ENCODE assay signal across 14 cellular contexts in the genomic region with DNA sequence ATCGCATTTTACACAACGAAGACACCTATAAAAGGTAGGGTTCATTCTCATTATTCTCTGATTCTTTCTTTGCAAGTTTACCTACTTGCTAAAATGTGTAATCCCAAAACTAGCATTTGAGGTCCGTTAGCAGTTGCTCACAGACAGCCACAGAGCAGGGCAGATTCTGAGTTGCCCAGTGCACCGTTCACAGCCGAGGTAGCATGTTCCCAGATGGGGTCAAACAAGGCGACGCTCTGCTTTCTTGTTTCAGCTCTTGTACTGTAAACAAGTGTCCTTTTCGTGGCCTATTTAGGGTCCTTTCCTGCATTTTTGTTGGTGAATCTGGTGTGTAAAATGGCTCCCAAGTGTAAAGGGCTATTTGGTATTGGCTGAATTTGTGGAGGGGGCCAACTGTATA. TPM values are rescaled to one million over a fixed set of nuclear protein-coding genes. Genes with fewer than 3 reads are reported as not detected.
DNase-seq lines count a peak whose midpoint lies in the region; ATAC-seq, FAIRE-seq and TF ChIP-seq lines count a peak whose summit lies in the region.
"Had no signal": no experiment of that assay in that cellular context is flagged by ENCODE, and none has a peak within 500 bp of the region (broad histone marks: within the 10 kb centered on the region; RNA-seq: fewer than 3 reads in every experiment).

No MANE protein-coding gene starts in this region.

- no peak for TF ChIP-seq CTCF in CD4-positive, alpha-beta T cell (IDR thresholded peaks at IDR 0.05)

- ATAC-seq in CD4-positive, alpha-beta T cell (ENCODE audit: poor library complexity), result no peak
- ATAC-seq in activated T-helper 17 cell treated with anti-CD3 and anti-CD28 coated beads, Interleukin-2, amount 50 U/mL, for 72 hours (replicated peaks), result peak; percentile 39
- ATAC-seq in naive thymus-derived CD4-positive, alpha-beta T cell, result no peak
- no peak for ATAC-seq in GM21367 (IDR thresholded peaks at IDR 0.05; ENCODE audit: unreplicated experiment)

- H3K4me1 ChIP-seq in naive thymus-derived CD4-positive, alpha-beta T cell (ENCODE audit: control insufficient read depth in 2 of 2, insufficient read depth in 2 of 2, low read length in 2 of 2), result peaks cover 29 to 67% of the 10 kb centered on the region in 2 donors

- H3K27me3 ChIP-seq in CD4-positive, alpha-beta T cell (ENCODE audit: control insufficient read depth, insufficient read depth, low read length), result no peaks in the 10 kb centered on the region
- H3K27me3 ChIP-seq in naive thymus-derived CD4-positive, alpha-beta T cell (ENCODE audit: control insufficient read depth in 2 of 2, insufficient read depth in 2 of 2, low read length in 2 of 2), result no peaks in the 10 kb centered on the region
- H3K27me3 ChIP-seq: uterus had no signal

- POLR2A ChIA-PET in CD4-positive, alpha-beta T cell (lab: Charles Lee), result interaction anchor here (1.0 to 9.4 kb wide), 3 partner anchors 13 to 1402 kb away, joined by 3 to 202 read pairs (median 4); partner anchors contain the start of gene XXYLT1
- POLR2A ChIA-PET in naive thymus-derived CD4-positive, alpha-beta T cell (lab: Charles Lee), result interaction anchor here (0.5 to 10.9 kb wide), 5 partner anchors 10 to 99 kb away, joined by 3 to 224 read pairs (median 5); no protein-coding TSS in a partner anchor

- intact Hi-C loops in CD4-positive, alpha-beta T cell (cut with DNase I, micrococcal nuclease), result loop anchor here in 1 of 2 experiments (2.0 to 10.0 kb wide), 3 partner anchors 15 to 1055 kb away; partner anchors contain the start of genes ATP13A3 and LSG1
- intact Hi-C loops in naive thymus-derived CD4-positive, alpha-beta T cell (cut with micrococcal nuclease), result loop anchor here (1.0 to 10.0 kb wide), 4 partner anchors 8 to 1205 kb away; partner anchors contain the start of genes LSG1 (in 2 of the 2) and ATP13A3 (in 1 of the 2)

- H3K4me3 Mint-ChIP-seq in CD4-positive, alpha-beta T cell, result peak overlapping the region; percentile 88
- H3K4me3 Mint-ChIP-seq in activated T-helper 17 cell treated with anti-CD3 and anti-CD28 coated beads, Interleukin-2, amount 50 U/mL, for 72 hours, result peak overlapping the region; percentile 96
- H3K4me3 Mint-ChIP-seq in naive thymus-derived CD4-positive, alpha-beta T cell, result peak overlapping the region; percentile 89 to 98 (median 94)

- peaks cover 73% of the 10 kb centered on the region for H3K36me3 Mint-ChIP-seq in CD4-positive, alpha-beta T cell (ENCODE audit: low read depth)
- peaks cover 61% of the 10 kb centered on the region for H3K36me3 Mint-ChIP-seq in activated T-helper 17 cell treated with anti-CD3 and anti-CD28 coated beads, Interleukin-2, amount 50 U/mL, for 72 hours (ENCODE audit: low read depth)
- peaks cover 0 to 31% (median 20%) of the 10 kb centered on the region in 5 donors for H3K36me3 Mint-ChIP-seq in naive thymus-derived CD4-positive, alpha-beta T cell

- no peaks in the 10 kb centered on the region for H3K9me3 Mint-ChIP-seq in CD4-positive, alpha-beta T cell
- no peaks in the 10 kb centered on the region for H3K9me3 Mint-ChIP-seq in activated T-helper 17 cell treated with anti-CD3 and anti-CD28 coated beads, Interleukin-2, amount 50 U/mL, for 72 hours
- H3K9me3 Mint-ChIP-seq in naive thymus-derived CD4-positive, alpha-beta T cell, result peaks cover 0 to 2% (median 0%) of the 10 kb centered on the region in 11 donors

- CTCF ChIA-PET in CD4-positive, alpha-beta T cell (lab: Charles Lee), result interaction anchor here (6.2 kb wide), 1 partner anchor 17 kb away, joined by 33 read pairs; no protein-coding TSS in a partner anchor
- CTCF ChIA-PET in naive thymus-derived CD4-positive, alpha-beta T cell (lab: Charles Lee), result interaction anchor here (1.1 to 1.6 kb wide), 2 partner anchors 10 to 17 kb away, joined by 3 to 6 read pairs; no protein-coding TSS in a partner anchor

- H3K9me3 ChIP-seq in CD4-positive, alpha-beta T cell (ENCODE audit: control insufficient read depth, low read length), result no peaks in the 10 kb centered on the region
- H3K9me3 ChIP-seq in naive thymus-derived CD4-positive, alpha-beta T cell (ENCODE audit: control insufficient read depth in 2 of 3, low read length in 3 of 3), result no peaks in the 10 kb centered on the region
- H3K9me3 ChIP-seq: uterus had no signal

- H3K4me3 ChIP-seq in naive thymus-derived CD4-positive, alpha-beta T cell (ENCODE audit: low read length), result peak overlapping the region; percentile 63
- H3K4me3 ChIP-seq: uterus had no signal

- no peaks in the 10 kb centered on the region for H3K27me3 Mint-ChIP-seq in CD4-positive, alpha-beta T cell
- no peaks in the 10 kb centered on the region for H3K27me3 Mint-ChIP-seq in activated T-helper 17 cell treated with anti-CD3 and anti-CD28 coated beads, Interleukin-2, amount 50 U/mL, for 72 hours
- no peaks in the 10 kb centered on the region for H3K27me3 Mint-ChIP-seq in naive thymus-derived CD4-positive, alpha-beta T cell

- H3K4me1 Mint-ChIP-seq in CD4-positive, alpha-beta T cell (ENCODE audit: low read depth), result peaks cover 68% of the 10 kb centered on the region
- peaks cover 36% of the 10 kb centered on the region for H3K4me1 Mint-ChIP-seq in activated T-helper 17 cell treated with anti-CD3 and anti-CD28 coated beads, Interleukin-2, amount 50 U/mL, for 72 hours
- H3K4me1 Mint-ChIP-seq in naive thymus-derived CD4-positive, alpha-beta T cell, result peaks cover 45 to 77% (median 65%) of the 10 kb centered on the region in 7 donors

- no peak for DNase-seq in CD4-positive, alpha-beta T cell
- DNase-seq in GM19239 (ENCODE audit: insufficient read length, low spot score), result no peak
- DNase-seq in naive thymus-derived CD4-positive, alpha-beta T cell, result no peak
- DNase-seq in central memory CD4-positive, alpha-beta T cell, result no peak
- no peak for DNase-seq in SW 1271 (lab: John Stamatoyannopoulos, UW)
- no peak for DNase-seq in GF-D8 (lab: John Stamatoyannopoulos, UW)
- DNase-seq: Calu3, hippocampal formation, NCI-H2171, retina, uterus had no signal

- peak; percentile 76 for FAIRE-seq in GM19239 (lab: Jason Lieb, UNC)
- FAIRE-seq: TTC549 had no signal

- peak overlapping the region; percentile 34 for H3K27ac ChIP-seq in CD4-positive, alpha-beta T cell (ENCODE audit: low read depth, low read length)
- peak overlapping the region; percentile 98 for H3K27ac ChIP-seq in naive thymus-derived CD4-positive, alpha-beta T cell (ENCODE audit: low read depth, low read length)
- H3K27ac ChIP-seq: uterus had no signal

- H3K36me3 ChIP-seq in naive thymus-derived CD4-positive, alpha-beta T cell (ENCODE audit: control insufficient read depth in 2 of 3, insufficient read depth in 3 of 3, low read length in 3 of 3), result peaks cover 0 to 13% (median 6%) of the 10 kb centered on the region in 3 experiments
- H3K36me3 ChIP-seq: uterus had no signal

- H3K27ac Mint-ChIP-seq in CD4-positive, alpha-beta T cell, result peak overlapping the region; percentile 93
- peak overlapping the region; percentile 92 for H3K27ac Mint-ChIP-seq in activated T-helper 17 cell treated with anti-CD3 and anti-CD28 coated beads, Interleukin-2, amount 50 U/mL, for 72 hours
- peak overlapping the region; percentile 33 to 99 (median 88) for H3K27ac Mint-ChIP-seq in naive thymus-derived CD4-positive, alpha-beta T cell

RNA-seq across cellular contexts. Expression of gene PPP1R2, which starts 3.1 kb away (rescaled TPM):
- 100 to 1,000 TPM; 205 to 210 TPM for total RNA-seq in CD4-positive, alpha-beta T cell
- 100 to 1,000 TPM in 1 of 2 donors, 10 to 100 TPM in 1; 78.1 to 101 TPM for total RNA-seq in activated T-helper 17 cell treated with anti-CD3 and anti-CD28 coated beads, Interleukin-2, amount 50 U/mL, for 72 hours
- total RNA-seq in naive thymus-derived CD4-positive, alpha-beta T cell, result 100 to 1,000 TPM in 4 of 5 experiments, 10 to 100 TPM in 1; 76.1 to 160 (median 150) TPM
- 100 to 1,000 TPM; 299 to 329 TPM for polyA plus RNA-seq in naive thymus-derived CD4-positive, alpha-beta T cell

RNA-seq across cellular contexts. Expression of gene APOD, which starts 43.7 kb away (rescaled TPM):
- total RNA-seq in CD4-positive, alpha-beta T cell, result not detected
- total RNA-seq in activated T-helper 17 cell treated with anti-CD3 and anti-CD28 coated beads, Interleukin-2, amount 50 U/mL, for 72 hours, result 1 to 10 TPM in 1 of 2 donors, not detected in 1; 4.2 TPM
- total RNA-seq in naive thymus-derived CD4-positive, alpha-beta T cell, result under 1 TPM in 1 of 5 experiments, not detected in 4; 0.56 TPM
- not detected for polyA plus RNA-seq in naive thymus-derived CD4-positive, alpha-beta T cell
- total RNA-seq: Calu3 had no signal
